ENCODE assay signal across 17 cellular contexts in the genomic region with DNA sequence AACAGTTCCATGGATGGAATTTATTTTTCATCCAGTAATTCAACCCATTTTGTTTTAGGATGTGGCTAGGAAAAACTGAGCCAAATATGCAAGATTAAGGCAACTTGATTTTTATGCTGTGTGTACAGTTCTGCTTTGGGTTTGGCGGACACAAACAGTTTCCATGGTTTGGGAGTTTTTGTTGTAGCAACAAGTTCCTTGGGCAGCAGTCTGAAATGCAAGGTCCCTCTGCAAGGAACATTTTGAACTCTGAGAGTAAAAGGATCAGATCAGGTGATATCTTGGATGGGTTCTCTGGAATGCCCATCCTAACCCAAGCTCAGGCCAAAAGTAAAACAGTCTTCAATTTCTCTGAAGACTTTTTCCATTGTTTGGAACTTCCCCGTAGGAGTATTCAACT.
DNase-seq lines count a peak whose midpoint lies in the region; ATAC-seq and TF ChIP-seq lines count a peak whose summit lies in the region.
"Had no signal": no experiment of that assay in that cellular context is flagged by ENCODE, and none has a peak within 500 bp of the region (broad histone marks: within the 10 kb centered on the region; RNA-seq: fewer than 3 reads in every experiment).

No MANE protein-coding gene starts in this region.

- no peak overlapping the region for H3K4me2 ChIP-seq in smooth muscle cell
- H3K4me2 ChIP-seq: A549 had no signal

- H2AFZ ChIP-seq in smooth muscle cell (ENCODE audit: low read depth): no peak overlapping the region

- TF ChIP-seq CTCF in AG10803 (conservative IDR thresholded peaks at IDR 0.05; ENCODE audit: low read length): no peak
- no peak for TF ChIP-seq CTCF in left ventricle myocardium inferior (IDR thresholded peaks at IDR 0.05; ENCODE audit: borderline replicate concordance)
- TF ChIP-seq CTCF in smooth muscle cell (IDR thresholded peaks at IDR 0.05; ENCODE audit: borderline replicate concordance, insufficient read depth, poor library complexity, severe bottlenecking): no peak

- no peaks in the 10 kb centered on the region for H3F3A ChIP-seq in smooth muscle cell (ENCODE audit: low read depth)

- intact Hi-C loops in left ventricle myocardium inferior (cut with micrococcal nuclease) (no loop called here), sciatic nerve (cut with DNase I) (no loop called here)

- DNase-seq in AG10803 (ENCODE audit: low read depth) (peak; percentile 80), dermis blood vessel endothelial cell (peak; percentile 27), left ventricle myocardium inferior (no peak), sciatic nerve (ENCODE audit: low spot score) (no peak), HuH-7 (ENCODE audit: low spot score) (no peak), smooth muscle cell (lab: John Stamatoyannopoulos, UW; ENCODE audit: unreplicated experiment) (no peak)
- DNase-seq in stimulated activated CD4-positive, alpha-beta T cell treated with anti-CD3 and anti-CD28 coated beads, Interleukin-4, amount 100 ng/mL, for 24 hours: no peak
- DNase-seq: activated CD4-positive, CD25-positive, alpha-beta regulatory T cell; DMS153; MV-4-11; NCI-H2029 treated with DMSO at 0.1 percent for 48 hours; NCI-H510A treated with DMSO at 0.1 percent for 48 hours; small intestine had no signal

- H3K27ac ChIP-seq in left ventricle myocardium inferior (replicated peaks) (peak overlapping the region; percentile 63), smooth muscle cell (ENCODE audit: low read depth) (no peak overlapping the region)
- H3K27ac ChIP-seq: A549, adrenal gland, SJSA1 had no signal

- H3K27me3 ChIP-seq in left ventricle myocardium inferior (ENCODE audit: low read depth): no peaks in the 10 kb centered on the region
- H3K27me3 ChIP-seq in smooth muscle cell (ENCODE audit: low read depth): no peaks in the 10 kb centered on the region
- H3K27me3 ChIP-seq: adrenal gland, SJSA1 had no signal

- peak; percentile 84 for ATAC-seq in sciatic nerve
- ATAC-seq in HG02763 (IDR thresholded peaks at IDR 0.05; ENCODE audit: unreplicated experiment): no peak
- ATAC-seq: A549 had no signal

- H4K20me1 ChIP-seq in smooth muscle cell (ENCODE audit: low read depth): no peaks in the 10 kb centered on the region

- H3K4me3 ChIP-seq in AG10803 (ENCODE audit: low read length) (no peak overlapping the region), left ventricle myocardium inferior (no peak overlapping the region), smooth muscle cell (no peak overlapping the region)
- H3K4me3 ChIP-seq: A549, adrenal gland, SJSA1 had no signal

- no peaks in the 10 kb centered on the region for H3K79me2 ChIP-seq in smooth muscle cell (ENCODE audit: low read depth)

- H3K9me3 ChIP-seq in left ventricle myocardium inferior (replicated peaks) (no peaks in the 10 kb centered on the region), smooth muscle cell (replicated peaks; ENCODE audit: low read depth) (no peaks in the 10 kb centered on the region)
- H3K9me3 ChIP-seq: A549, adrenal gland, SJSA1 had no signal

- H3K4me1 ChIP-seq in left ventricle myocardium inferior (peaks cover 30% of the 10 kb centered on the region), smooth muscle cell (ENCODE audit: low read depth) (peaks cover 7% of the 10 kb centered on the region)
- H3K4me1 ChIP-seq: adrenal gland had no signal

- H3K9ac ChIP-seq in smooth muscle cell (ENCODE audit: low read depth): no peak overlapping the region

- WGBS in smooth muscle cell (ENCODE audit: low lambda C conversion rate): 94% methylated on average over 2 of the region's 2 CpGs

- H3K36me3 ChIP-seq in left ventricle myocardium inferior (no peaks in the 10 kb centered on the region), smooth muscle cell (ENCODE audit: low read depth) (no peaks in the 10 kb centered on the region)
- H3K36me3 ChIP-seq: adrenal gland, SJSA1 had no signal

Comparison
In these comparisons a context has a peak if more than half of its experiments do, and no peak if none do; other contexts are left out.
1. DNase-seq: peak in AG10803 (single experiment) and dermis blood vessel endothelial cell (single experiment); none in left ventricle myocardium inferior (single experiment), sciatic nerve (single experiment), stimulated activated CD4-positive, alpha-beta T cell treated with anti-CD3 and anti-CD28 coated beads, Interleukin-4, amount 100 ng/mL, for 24 hours (single experiment), HuH-7 (single experiment) and smooth muscle cell (single experiment).